In genomic region chr3:67377299-67377698, GRCh38 we compare ENCODE assay signal across 1 cellular context.
TF ChIP-seq lines count a peak whose summit lies in the region.

No MANE protein-coding gene starts in this region.

TF ChIP-seq in SK-N-SH treated with all-trans-retinoic acid at 6 μM for 48 hours, 23 proteins besides CTCF, POLR2A, EP300 and RAD21 (continued from another document):
- TF ChIP-seq TSHZ2 (CRISPR knock-in tag; IDR thresholded peaks at IDR 0.05), result no peak
- no peak for TF ChIP-seq RARB (CRISPR knock-in tag; IDR thresholded peaks at IDR 0.05)
- TF ChIP-seq GLIS3 (CRISPR knock-in tag; IDR thresholded peaks at IDR 0.05), result no peak
- TF ChIP-seq BACH2 (CRISPR knock-in tag; IDR thresholded peaks at IDR 0.05; ENCODE audit: borderline replicate concordance), result no peak
- no peak for TF ChIP-seq CREB5 (CRISPR knock-in tag; IDR thresholded peaks at IDR 0.05; ENCODE audit: low read depth)
- no peak for TF ChIP-seq ESRRG (CRISPR knock-in tag; IDR thresholded peaks at IDR 0.05)
- TF ChIP-seq PPARA (CRISPR knock-in tag; IDR thresholded peaks at IDR 0.05; ENCODE audit: borderline replicate concordance), result no peak
